Comparison of ENCODE assay signal across 8 cellular contexts in genomic region chr7:25950488-25951413, GRCh38.
A peak's percentile ranks its signal among the peaks of the same experiment; 100 is the strongest.
DNase-seq lines count a peak whose midpoint lies in the region; ATAC-seq and TF ChIP-seq lines count a peak whose summit lies in the region.

No MANE protein-coding gene starts in this region.

- TF ChIP-seq CTCF in foreskin fibroblast (IDR thresholded peaks at IDR 0.05; ENCODE audit: low read depth, low read length) (no peak), neural progenitor cell (IDR thresholded peaks at IDR 0.05) (no peak)

- H3K79me2 ChIP-seq in neural progenitor cell (ENCODE audit: low read depth), result peaks cover 6% of the 10 kb centered on the region

- H2AFZ ChIP-seq in neural progenitor cell (replicated peaks), result peak overlapping the region; percentile 77

- no peak overlapping the region for H3K27ac ChIP-seq in neural progenitor cell
- H3K27ac ChIP-seq in stomach smooth muscle (ENCODE audit: low read length), result no peak overlapping the region

- peak overlapping the region; percentile 97 for H3K4me3 Mint-ChIP-seq in neural progenitor cell

- H4K20me1 ChIP-seq in neural progenitor cell (ENCODE audit: low read depth), result peaks cover 9% of the 10 kb centered on the region

- ATAC-seq in GM21717 (IDR thresholded peaks at IDR 0.05; ENCODE audit: unreplicated experiment), result peak; percentile 77

- H3F3A ChIP-seq in neural progenitor cell (ENCODE audit: low read depth), result peaks cover 34% of the 10 kb centered on the region

- H3K4me1 ChIP-seq in neural progenitor cell (peaks cover 23% of the 10 kb centered on the region), stomach smooth muscle (ENCODE audit: control insufficient read depth, insufficient read depth, low read length) (peaks cover 17% of the 10 kb centered on the region)

- no peak overlapping the region for H3K9ac ChIP-seq in neural progenitor cell
- no peak overlapping the region for H3K9ac ChIP-seq in stomach smooth muscle (ENCODE audit: low read length in 2 of 2)

- peak overlapping the region; percentile 51 for H3K27ac Mint-ChIP-seq in neural progenitor cell

- H3K36me3 ChIP-seq in neural progenitor cell, result no peaks in the 10 kb centered on the region
- H3K36me3 ChIP-seq in stomach smooth muscle (ENCODE audit: control insufficient read depth in 2 of 2, insufficient read depth in 2 of 2, low read length in 2 of 2), result no peaks in the 10 kb centered on the region

- H3K9me3 Mint-ChIP-seq in neural progenitor cell, result peaks cover 4% of the 10 kb centered on the region

- H3K9me3 ChIP-seq in neural progenitor cell (ENCODE audit: low read depth) (no peaks in the 10 kb centered on the region), stomach smooth muscle (ENCODE audit: control insufficient read depth in 2 of 2, low read length in 2 of 2) (no peaks in the 10 kb centered on the region)

- no peaks in the 10 kb centered on the region for H3K36me3 Mint-ChIP-seq in neural progenitor cell

- peaks cover 8% of the 10 kb centered on the region for H3K27me3 ChIP-seq in neural progenitor cell
- H3K27me3 ChIP-seq in stomach smooth muscle (ENCODE audit: control insufficient read depth in 1 of 2, insufficient read depth in 2 of 2, low read length in 2 of 2), result no peaks in the 10 kb centered on the region

- peak; percentile 96 for DNase-seq in DMS79 (lab: John Stamatoyannopoulos, UW)
- peak; percentile 95 for DNase-seq in Jurkat, Clone E6-1 (ENCODE audit: low read depth, low spot score)
- DNase-seq in RPMI7951 (ENCODE audit: low read depth), result peak; percentile 83
- peak; percentile 78 for DNase-seq in activated T-helper 9 cell treated with anti-CD3 and anti-CD28 coated beads, Interleukin-2, amount 50 U/mL, for 16 hours (ENCODE audit: low read depth)
- DNase-seq in foreskin fibroblast, result peak; percentile 51 to 78
- peak; percentile 96 for DNase-seq in neural progenitor cell (ENCODE audit: low spot score)

- H3K4me2 ChIP-seq in neural progenitor cell, result peak overlapping the region; percentile 96

- peak overlapping the region; percentile 86 for H3K4me3 ChIP-seq in Jurkat, Clone E6-1 (ENCODE audit: low read length)
- H3K4me3 ChIP-seq in foreskin fibroblast (ENCODE audit: low read depth in 1 of 2, low read length in 2 of 2) (peak overlapping the region; percentile 55 to 79), neural progenitor cell (peak overlapping the region; percentile 61), stomach smooth muscle (ENCODE audit: low read length in 2 of 2) (peak overlapping the region; percentile 61 to 77)

- H3K27me3 Mint-ChIP-seq in neural progenitor cell (ENCODE audit: insufficient read depth, low read depth), result peaks cover 13% of the 10 kb centered on the region

- peaks cover 34% of the 10 kb centered on the region for H3K4me1 Mint-ChIP-seq in neural progenitor cell
